Comparison of ENCODE assay signal across 1 cellular context in the genomic region with DNA sequence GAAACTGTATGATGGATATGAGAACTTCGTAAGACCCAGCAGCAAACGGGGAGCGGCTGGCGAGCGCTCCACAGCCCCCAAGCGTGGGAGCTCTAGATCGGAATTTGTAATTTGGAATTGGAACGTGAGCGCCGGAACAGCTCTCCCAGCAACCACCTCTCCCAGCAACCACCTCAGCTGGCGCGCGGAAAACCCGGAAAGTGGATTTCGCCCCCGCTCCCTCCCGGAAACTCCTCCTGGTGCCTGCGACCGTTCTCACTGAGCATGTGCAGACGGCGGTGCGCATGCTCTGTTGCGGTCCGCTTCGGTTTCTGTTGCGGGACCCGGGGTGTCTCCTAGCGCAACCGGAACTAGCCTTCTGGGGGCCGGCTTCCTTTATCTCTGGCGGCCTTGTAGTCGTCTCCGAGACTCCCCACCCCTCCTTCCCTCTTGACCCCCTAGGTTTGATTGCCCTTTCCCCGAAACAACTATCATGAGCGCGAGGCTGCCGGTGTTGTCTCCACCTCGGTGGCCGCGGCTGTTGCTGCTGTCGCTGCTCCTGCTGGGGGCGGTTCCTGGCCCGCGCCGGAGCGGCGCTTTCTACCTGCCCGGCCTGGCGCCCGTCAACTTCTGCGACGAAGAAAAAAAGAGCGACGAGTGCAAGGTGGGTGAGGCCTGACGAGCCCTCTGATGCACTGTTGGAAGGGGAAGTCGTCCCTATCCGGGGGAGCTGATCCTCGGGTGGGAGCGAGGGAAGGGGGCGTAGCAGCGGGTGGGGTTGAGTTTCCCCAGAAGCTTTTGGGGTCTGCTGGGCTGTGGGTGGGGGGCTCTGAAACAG.
TF ChIP-seq lines count a peak whose summit lies in the region.

A gene with protein sequence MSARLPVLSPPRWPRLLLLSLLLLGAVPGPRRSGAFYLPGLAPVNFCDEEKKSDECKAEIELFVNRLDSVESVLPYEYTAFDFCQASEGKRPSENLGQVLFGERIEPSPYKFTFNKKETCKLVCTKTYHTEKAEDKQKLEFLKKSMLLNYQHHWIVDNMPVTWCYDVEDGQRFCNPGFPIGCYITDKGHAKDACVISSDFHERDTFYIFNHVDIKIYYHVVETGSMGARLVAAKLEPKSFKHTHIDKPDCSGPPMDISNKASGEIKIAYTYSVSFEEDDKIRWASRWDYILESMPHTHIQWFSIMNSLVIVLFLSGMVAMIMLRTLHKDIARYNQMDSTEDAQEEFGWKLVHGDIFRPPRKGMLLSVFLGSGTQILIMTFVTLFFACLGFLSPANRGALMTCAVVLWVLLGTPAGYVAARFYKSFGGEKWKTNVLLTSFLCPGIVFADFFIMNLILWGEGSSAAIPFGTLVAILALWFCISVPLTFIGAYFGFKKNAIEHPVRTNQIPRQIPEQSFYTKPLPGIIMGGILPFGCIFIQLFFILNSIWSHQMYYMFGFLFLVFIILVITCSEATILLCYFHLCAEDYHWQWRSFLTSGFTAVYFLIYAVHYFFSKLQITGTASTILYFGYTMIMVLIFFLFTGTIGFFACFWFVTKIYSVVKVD (plus strand): TSS at position 338 of the 817 bp plus-strand sequence. CDS start 135 bp downstream, at position 473.

TF ChIP-seq in HEK293, 187 proteins besides CTCF, POLR2A, EP300 and RAD21 (continued from another document and continues in another):
- TF ChIP-seq ZBTB20 (tag by site-specific recombination; IDR thresholded peaks at IDR 0.05) (peak; percentile 32; the same call in 1 of the 2 replicates), BCL11A (tag by site-specific recombination; IDR thresholded peaks at IDR 0.05; ENCODE audit: low read depth) (no peak), SP7 (tag by site-specific recombination; IDR thresholded peaks at IDR 0.05) (peak; percentile 59), ZNF366 (tag by site-specific recombination; conservative IDR thresholded peaks at IDR 0.05) (peak; percentile 28; the same call in 1 of the 2 replicates), GLIS2 (tag by site-specific recombination; IDR thresholded peaks at IDR 0.05) (peak; percentile 96), SETDB1 (IDR thresholded peaks at IDR 0.05; ENCODE audit: insufficient read length, low read length) (no peak), ZXDB (tag by site-specific recombination; IDR thresholded peaks at IDR 0.05) (peak; percentile 60; the same call in 1 of the 2 replicates), SCRT2 (tag by site-specific recombination; IDR thresholded peaks at IDR 0.05) (peak; percentile 63), ZFP37 (tag by site-specific recombination; IDR thresholded peaks at IDR 0.05) (0 out of 2 replicates have a peak, but pooled peaks have one; percentile 41), ZBTB8A (tag by site-specific recombination; IDR thresholded peaks at IDR 0.05) (peak; percentile 34), ZSCAN23 (tag by site-specific recombination; IDR thresholded peaks at IDR 0.05) (no peak), ZFHX2 (tag by site-specific recombination; conservative IDR thresholded peaks at IDR 0.05) (peak; percentile 67), ZNF830 (tag by site-specific recombination; IDR thresholded peaks at IDR 0.05; ENCODE audit: low read depth) (no peak), YY1 (tag by site-specific recombination; IDR thresholded peaks at IDR 0.05) (peak; percentile 52; the same call in 1 of the 2 replicates), ZSCAN30 (tag by site-specific recombination; IDR thresholded peaks at IDR 0.05) (peak; percentile 57; the same call in 1 of the 2 replicates), ZNF660 (tag by site-specific recombination; IDR thresholded peaks at IDR 0.05) (peak; percentile 88), ZNF501 (tag by site-specific recombination; IDR thresholded peaks at IDR 0.05) (peak; percentile 86), ZNF174 (tag by site-specific recombination; IDR thresholded peaks at IDR 0.05) (no peak), FEZF1 (tag by site-specific recombination; IDR thresholded peaks at IDR 0.05) (0 out of 2 replicates have a peak, but pooled peaks have one; percentile 29), ZNF221 (tag by site-specific recombination; IDR thresholded peaks at IDR 0.05; ENCODE audit: borderline replicate concordance) (no peak), TCF7L2 (IDR thresholded peaks at IDR 0.05; ENCODE audit: borderline replicate concordance, low read depth, low read length) (no peak), GFI1B (tag by site-specific recombination; IDR thresholded peaks at IDR 0.05) (no peak), ZEB2 (tag by site-specific recombination; IDR thresholded peaks at IDR 0.05) (peak; percentile 80), OVOL3 (tag by site-specific recombination; IDR thresholded peaks at IDR 0.05) (no peak), BCL11B (tag by site-specific recombination; IDR thresholded peaks at IDR 0.05; ENCODE audit: low read depth) (no peak), MYNN (tag by site-specific recombination; IDR thresholded peaks at IDR 0.05; ENCODE audit: borderline replicate concordance) (peak; percentile 16; the same call in 1 of the 2 replicates), ZNF776 (tag by site-specific recombination; IDR thresholded peaks at IDR 0.05; ENCODE audit: borderline replicate concordance) (no peak)
- TF ChIP-seq, protein P1, sequence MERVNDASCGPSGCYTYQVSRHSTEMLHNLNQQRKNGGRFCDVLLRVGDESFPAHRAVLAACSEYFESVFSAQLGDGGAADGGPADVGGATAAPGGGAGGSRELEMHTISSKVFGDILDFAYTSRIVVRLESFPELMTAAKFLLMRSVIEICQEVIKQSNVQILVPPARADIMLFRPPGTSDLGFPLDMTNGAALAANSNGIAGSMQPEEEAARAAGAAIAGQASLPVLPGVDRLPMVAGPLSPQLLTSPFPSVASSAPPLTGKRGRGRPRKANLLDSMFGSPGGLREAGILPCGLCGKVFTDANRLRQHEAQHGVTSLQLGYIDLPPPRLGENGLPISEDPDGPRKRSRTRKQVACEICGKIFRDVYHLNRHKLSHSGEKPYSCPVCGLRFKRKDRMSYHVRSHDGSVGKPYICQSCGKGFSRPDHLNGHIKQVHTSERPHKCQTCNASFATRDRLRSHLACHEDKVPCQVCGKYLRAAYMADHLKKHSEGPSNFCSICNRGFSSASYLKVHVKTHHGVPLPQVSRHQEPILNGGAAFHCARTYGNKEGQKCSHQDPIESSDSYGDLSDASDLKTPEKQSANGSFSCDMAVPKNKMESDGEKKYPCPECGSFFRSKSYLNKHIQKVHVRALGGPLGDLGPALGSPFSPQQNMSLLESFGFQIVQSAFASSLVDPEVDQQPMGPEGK (tag by site-specific recombination; IDR thresholded peaks at IDR 0.05), result peak; percentile 96
- TF ChIP-seq, protein P2, sequence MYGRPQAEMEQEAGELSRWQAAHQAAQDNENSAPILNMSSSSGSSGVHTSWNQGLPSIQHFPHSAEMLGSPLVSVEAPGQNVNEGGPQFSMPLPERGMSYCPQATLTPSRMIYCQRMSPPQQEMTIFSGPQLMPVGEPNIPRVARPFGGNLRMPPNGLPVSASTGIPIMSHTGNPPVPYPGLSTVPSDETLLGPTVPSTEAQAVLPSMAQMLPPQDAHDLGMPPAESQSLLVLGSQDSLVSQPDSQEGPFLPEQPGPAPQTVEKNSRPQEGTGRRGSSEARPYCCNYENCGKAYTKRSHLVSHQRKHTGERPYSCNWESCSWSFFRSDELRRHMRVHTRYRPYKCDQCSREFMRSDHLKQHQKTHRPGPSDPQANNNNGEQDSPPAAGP (tag by site-specific recombination; IDR thresholded peaks at IDR 0.05), result 0 out of 2 replicates have a peak, but pooled peaks have one; percentile 71
- TF ChIP-seq, protein P3, sequence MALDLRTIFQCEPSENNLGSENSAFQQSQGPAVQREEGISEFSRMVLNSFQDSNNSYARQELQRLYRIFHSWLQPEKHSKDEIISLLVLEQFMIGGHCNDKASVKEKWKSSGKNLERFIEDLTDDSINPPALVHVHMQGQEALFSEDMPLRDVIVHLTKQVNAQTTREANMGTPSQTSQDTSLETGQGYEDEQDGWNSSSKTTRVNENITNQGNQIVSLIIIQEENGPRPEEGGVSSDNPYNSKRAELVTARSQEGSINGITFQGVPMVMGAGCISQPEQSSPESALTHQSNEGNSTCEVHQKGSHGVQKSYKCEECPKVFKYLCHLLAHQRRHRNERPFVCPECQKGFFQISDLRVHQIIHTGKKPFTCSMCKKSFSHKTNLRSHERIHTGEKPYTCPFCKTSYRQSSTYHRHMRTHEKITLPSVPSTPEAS (tag by site-specific recombination; IDR thresholded peaks at IDR 0.05), result no peak
- TF ChIP-seq, protein P4, sequence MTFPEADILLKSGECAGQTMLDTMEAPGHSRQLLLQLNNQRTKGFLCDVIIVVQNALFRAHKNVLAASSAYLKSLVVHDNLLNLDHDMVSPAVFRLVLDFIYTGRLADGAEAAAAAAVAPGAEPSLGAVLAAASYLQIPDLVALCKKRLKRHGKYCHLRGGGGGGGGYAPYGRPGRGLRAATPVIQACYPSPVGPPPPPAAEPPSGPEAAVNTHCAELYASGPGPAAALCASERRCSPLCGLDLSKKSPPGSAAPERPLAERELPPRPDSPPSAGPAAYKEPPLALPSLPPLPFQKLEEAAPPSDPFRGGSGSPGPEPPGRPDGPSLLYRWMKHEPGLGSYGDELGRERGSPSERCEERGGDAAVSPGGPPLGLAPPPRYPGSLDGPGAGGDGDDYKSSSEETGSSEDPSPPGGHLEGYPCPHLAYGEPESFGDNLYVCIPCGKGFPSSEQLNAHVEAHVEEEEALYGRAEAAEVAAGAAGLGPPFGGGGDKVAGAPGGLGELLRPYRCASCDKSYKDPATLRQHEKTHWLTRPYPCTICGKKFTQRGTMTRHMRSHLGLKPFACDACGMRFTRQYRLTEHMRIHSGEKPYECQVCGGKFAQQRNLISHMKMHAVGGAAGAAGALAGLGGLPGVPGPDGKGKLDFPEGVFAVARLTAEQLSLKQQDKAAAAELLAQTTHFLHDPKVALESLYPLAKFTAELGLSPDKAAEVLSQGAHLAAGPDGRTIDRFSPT (tag by site-specific recombination; IDR thresholded peaks at IDR 0.05), result no peak
- TF ChIP-seq, protein P5, sequence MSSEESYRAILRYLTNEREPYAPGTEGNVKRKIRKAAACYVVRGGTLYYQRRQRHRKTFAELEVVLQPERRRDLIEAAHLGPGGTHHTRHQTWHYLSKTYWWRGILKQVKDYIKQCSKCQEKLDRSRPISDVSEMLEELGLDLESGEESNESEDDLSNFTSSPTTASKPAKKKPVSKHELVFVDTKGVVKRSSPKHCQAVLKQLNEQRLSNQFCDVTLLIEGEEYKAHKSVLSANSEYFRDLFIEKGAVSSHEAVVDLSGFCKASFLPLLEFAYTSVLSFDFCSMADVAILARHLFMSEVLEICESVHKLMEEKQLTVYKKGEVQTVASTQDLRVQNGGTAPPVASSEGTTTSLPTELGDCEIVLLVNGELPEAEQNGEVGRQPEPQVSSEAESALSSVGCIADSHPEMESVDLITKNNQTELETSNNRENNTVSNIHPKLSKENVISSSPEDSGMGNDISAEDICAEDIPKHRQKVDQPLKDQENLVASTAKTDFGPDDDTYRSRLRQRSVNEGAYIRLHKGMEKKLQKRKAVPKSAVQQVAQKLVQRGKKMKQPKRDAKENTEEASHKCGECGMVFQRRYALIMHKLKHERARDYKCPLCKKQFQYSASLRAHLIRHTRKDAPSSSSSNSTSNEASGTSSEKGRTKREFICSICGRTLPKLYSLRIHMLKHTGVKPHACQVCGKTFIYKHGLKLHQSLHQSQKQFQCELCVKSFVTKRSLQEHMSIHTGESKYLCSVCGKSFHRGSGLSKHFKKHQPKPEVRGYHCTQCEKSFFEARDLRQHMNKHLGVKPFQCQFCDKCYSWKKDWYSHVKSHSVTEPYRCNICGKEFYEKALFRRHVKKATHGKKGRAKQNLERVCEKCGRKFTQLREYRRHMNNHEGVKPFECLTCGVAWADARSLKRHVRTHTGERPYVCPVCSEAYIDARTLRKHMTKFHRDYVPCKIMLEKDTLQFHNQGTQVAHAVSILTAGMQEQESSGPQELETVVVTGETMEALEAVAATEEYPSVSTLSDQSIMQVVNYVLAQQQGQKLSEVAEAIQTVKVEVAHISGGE (tag by site-specific recombination; conservative IDR thresholded peaks at IDR 0.05; ENCODE audit: low read depth), result peak; percentile 91
- TF ChIP-seq, protein P6, sequence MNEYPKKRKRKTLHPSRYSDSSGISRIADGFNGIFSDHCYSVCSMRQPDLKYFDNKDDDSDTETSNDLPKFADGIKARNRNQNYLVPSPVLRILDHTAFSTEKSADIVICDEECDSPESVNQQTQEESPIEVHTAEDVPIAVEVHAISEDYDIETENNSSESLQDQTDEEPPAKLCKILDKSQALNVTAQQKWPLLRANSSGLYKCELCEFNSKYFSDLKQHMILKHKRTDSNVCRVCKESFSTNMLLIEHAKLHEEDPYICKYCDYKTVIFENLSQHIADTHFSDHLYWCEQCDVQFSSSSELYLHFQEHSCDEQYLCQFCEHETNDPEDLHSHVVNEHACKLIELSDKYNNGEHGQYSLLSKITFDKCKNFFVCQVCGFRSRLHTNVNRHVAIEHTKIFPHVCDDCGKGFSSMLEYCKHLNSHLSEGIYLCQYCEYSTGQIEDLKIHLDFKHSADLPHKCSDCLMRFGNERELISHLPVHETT (tag by site-specific recombination; IDR thresholded peaks at IDR 0.05), result peak; percentile 19; the same call in 1 of the 2 replicates
- TF ChIP-seq, protein P7, sequence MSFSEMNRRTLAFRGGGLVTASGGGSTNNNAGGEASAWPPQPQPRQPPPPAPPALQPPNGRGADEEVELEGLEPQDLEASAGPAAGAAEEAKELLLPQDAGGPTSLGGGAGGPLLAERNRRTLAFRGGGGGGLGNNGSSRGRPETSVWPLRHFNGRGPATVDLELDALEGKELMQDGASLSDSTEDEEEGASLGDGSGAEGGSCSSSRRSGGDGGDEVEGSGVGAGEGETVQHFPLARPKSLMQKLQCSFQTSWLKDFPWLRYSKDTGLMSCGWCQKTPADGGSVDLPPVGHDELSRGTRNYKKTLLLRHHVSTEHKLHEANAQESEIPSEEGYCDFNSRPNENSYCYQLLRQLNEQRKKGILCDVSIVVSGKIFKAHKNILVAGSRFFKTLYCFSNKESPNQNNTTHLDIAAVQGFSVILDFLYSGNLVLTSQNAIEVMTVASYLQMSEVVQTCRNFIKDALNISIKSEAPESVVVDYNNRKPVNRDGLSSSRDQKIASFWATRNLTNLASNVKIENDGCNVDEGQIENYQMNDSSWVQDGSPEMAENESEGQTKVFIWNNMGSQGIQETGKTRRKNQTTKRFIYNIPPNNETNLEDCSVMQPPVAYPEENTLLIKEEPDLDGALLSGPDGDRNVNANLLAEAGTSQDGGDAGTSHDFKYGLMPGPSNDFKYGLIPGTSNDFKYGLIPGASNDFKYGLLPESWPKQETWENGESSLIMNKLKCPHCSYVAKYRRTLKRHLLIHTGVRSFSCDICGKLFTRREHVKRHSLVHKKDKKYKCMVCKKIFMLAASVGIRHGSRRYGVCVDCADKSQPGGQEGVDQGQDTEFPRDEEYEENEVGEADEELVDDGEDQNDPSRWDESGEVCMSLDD (tag by site-specific recombination; IDR thresholded peaks at IDR 0.05), result peak; percentile 70; the same call in 1 of the 2 replicates
- TF ChIP-seq, protein P8, sequence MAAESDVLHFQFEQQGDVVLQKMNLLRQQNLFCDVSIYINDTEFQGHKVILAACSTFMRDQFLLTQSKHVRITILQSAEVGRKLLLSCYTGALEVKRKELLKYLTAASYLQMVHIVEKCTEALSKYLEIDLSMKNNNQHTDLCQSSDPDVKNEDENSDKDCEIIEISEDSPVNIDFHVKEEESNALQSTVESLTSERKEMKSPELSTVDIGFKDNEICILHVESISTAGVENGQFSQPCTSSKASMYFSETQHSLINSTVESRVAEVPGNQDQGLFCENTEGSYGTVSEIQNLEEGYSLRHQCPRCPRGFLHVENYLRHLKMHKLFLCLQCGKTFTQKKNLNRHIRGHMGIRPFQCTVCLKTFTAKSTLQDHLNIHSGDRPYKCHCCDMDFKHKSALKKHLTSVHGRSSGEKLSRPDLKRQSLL (tag by site-specific recombination; IDR thresholded peaks at IDR 0.05), result peak; percentile 83
